In the genomic region with DNA sequence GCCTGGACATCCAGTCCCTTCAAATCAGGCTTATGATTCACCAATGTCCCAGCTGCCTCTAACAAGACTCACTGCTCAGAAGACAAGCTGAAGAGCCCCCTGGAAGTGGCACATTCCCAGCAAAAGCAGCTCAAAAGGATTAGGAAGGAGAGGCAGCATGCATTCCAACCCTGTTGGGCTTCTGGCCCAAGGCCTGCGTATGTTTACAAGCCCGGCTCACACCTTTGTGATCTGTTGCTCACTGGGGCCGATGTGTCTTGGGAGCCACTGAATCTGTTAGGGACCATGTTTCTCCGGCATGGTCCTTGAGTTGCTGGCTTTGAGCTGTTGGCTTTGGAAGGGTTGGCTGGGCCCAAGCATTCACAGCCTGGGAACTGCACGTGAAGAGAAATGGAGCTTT, we compare ENCODE assay signal across 22 cellular contexts.
DNase-seq lines count a peak whose midpoint lies in the region; ATAC-seq, FAIRE-seq and TF ChIP-seq lines count a peak whose summit lies in the region.
"Had no signal": no experiment of that assay in that cellular context is flagged by ENCODE, and none has a peak within 500 bp of the region (broad histone marks: within the 10 kb centered on the region; RNA-seq: fewer than 3 reads in every experiment).

No MANE protein-coding gene starts in this region.

- no peak overlapping the region for H4K91ac ChIP-seq in H1 (replicated peaks; ENCODE audit: insufficient read length, low read length)

- POLR2A ChIA-PET in H1 (lab: Charles Lee; ENCODE audit: partially characterized antibody): no interaction called here

- H2BK12ac ChIP-seq in H1 (ENCODE audit: low read depth, low read length): no peak overlapping the region

- no peak overlapping the region for H3K23ac ChIP-seq in H1 (ENCODE audit: insufficient read length)

- H3K36me3 Mint-ChIP-seq in neural progenitor cell: no peaks in the 10 kb centered on the region

- H3K36me3 ChIP-seq in H1 (ENCODE audit: control insufficient read depth in 2 of 4, insufficient read depth in 4 of 4, low read length in 3 of 4) (no peaks in the 10 kb centered on the region), neural progenitor cell (no peaks in the 10 kb centered on the region), suprapubic skin (no peaks in the 10 kb centered on the region)
- no peaks in the 10 kb centered on the region for H3K36me3 ChIP-seq in effector memory CD4-positive, alpha-beta T cell (ENCODE audit: control insufficient read depth, insufficient read depth, low read length)

- H2AFZ ChIP-seq in H1 (ENCODE audit: low read length) (peak overlapping the region; percentile 58; the same call in 1 of the 2 replicates), neural progenitor cell (replicated peaks) (peak overlapping the region; percentile 85)
- H2AFZ ChIP-seq: GM23248 had no signal

- ATAC-seq in left ventricle myocardium superior: no peak
- no peak for ATAC-seq in left cardiac atrium
- ATAC-seq: HCT116 had no signal

- TF ChIP-seq POLR2A in H1 (IDR thresholded peaks at IDR 0.05; ENCODE audit: control extremely low read depth in 1 of 2, low read depth in 2 of 2, low read length in 2 of 2) (no peak), suprapubic skin (IDR thresholded peaks at IDR 0.05) (no peak)

- no peak overlapping the region for H2BK120ac ChIP-seq in H1 (replicated peaks; ENCODE audit: low read depth, low read length)

- H3K4me3 ChIP-seq in H1 (ENCODE audit: extremely low read depth in 1 of 4, insufficient read depth in 2 of 4, low read depth in 3 of 4, low read length in 4 of 4) (no peak overlapping the region), neural progenitor cell (no peak overlapping the region), suprapubic skin (no peak overlapping the region)
- H3K4me3 ChIP-seq in effector memory CD4-positive, alpha-beta T cell (ENCODE audit: insufficient read depth, low read depth, low read length, poor library complexity, severe bottlenecking): no peak overlapping the region
- H3K4me3 ChIP-seq: GM23248 had no signal

- FAIRE-seq in H1 (lab: Jason Lieb, UNC): no peak
- FAIRE-seq: D721Med, GM12892, GM18507, H54 had no signal

- H2AK5ac ChIP-seq in H1 (ENCODE audit: low read depth, low read length): no peak overlapping the region

- 91% methylated on average over 5 of the region's 5 CpGs; no CpG with 5 or more reads in 1 of the 2 experiments for WGBS in H1 (ENCODE audit: extremely low coverage in 1 of 2, insufficient coverage in 1 of 2, insufficient read length in 1 of 2, insufficient replicate concordance in 2 of 2, low coverage in 1 of 2, low lambda C conversion rate in 2 of 2, missing lambda C conversion rate in 1 of 2), 2 experiments
- 64% methylated on average over 4 of the region's 5 CpGs for WGBS in suprapubic skin

- H3K9me3 Mint-ChIP-seq in neural progenitor cell: peaks cover 6% of the 10 kb centered on the region
- H3K9me3 Mint-ChIP-seq: CD4-positive, alpha-beta T cell had no signal

- no peaks in the 10 kb centered on the region for H3K27me3 ChIP-seq in H1 (replicated peaks in 1 of 4; ENCODE audit: control insufficient read depth in 3 of 4, extremely low read depth in 1 of 4, insufficient read depth in 3 of 4, low read length in 3 of 4)
- no peaks in the 10 kb centered on the region for H3K27me3 ChIP-seq in neural progenitor cell
- peaks cover 22% of the 10 kb centered on the region for H3K27me3 ChIP-seq in suprapubic skin
- no peaks in the 10 kb centered on the region for H3K27me3 ChIP-seq in effector memory CD4-positive, alpha-beta T cell (replicated peaks; ENCODE audit: control insufficient read depth, insufficient read depth, low read length, poor library complexity, severe bottlenecking)

- no peak overlapping the region for H3K4me2 ChIP-seq in H1 (ENCODE audit: insufficient read depth in 1 of 2, low read depth in 2 of 2, low read length in 2 of 2)
- H3K4me2 ChIP-seq in neural progenitor cell: peak overlapping the region; percentile 13

- H3K56ac ChIP-seq in H1 (replicated peaks; ENCODE audit: insufficient read length, low read depth, low read length): no peak overlapping the region

- no peak overlapping the region for H2BK5ac ChIP-seq in H1 (ENCODE audit: low read depth, low read length)

- peaks cover 54% of the 10 kb centered on the region for H3K4me1 Mint-ChIP-seq in neural progenitor cell

- H4K8ac ChIP-seq in H1 (ENCODE audit: extremely low read depth, insufficient read depth, low read length): no peak overlapping the region

- TF ChIP-seq CTCF in H1 (IDR thresholded peaks at IDR 0.05; ENCODE audit: control extremely low read depth in 1 of 3, insufficient read depth in 1 of 3, low read depth in 1 of 3, low read length in 3 of 3) (no peak), neural progenitor cell (IDR thresholded peaks at IDR 0.05) (no peak), suprapubic skin (IDR thresholded peaks at IDR 0.05) (no peak)

- H3K9ac ChIP-seq in H1 (replicated peaks in 1 of 4; ENCODE audit: extremely low read depth in 1 of 4, low read depth in 3 of 4, low read length in 3 of 4): no peak overlapping the region
- no peak overlapping the region for H3K9ac ChIP-seq in neural progenitor cell
- H3K9ac ChIP-seq: GM23248 had no signal

- TF ChIP-seq RAD21 in H1 (IDR thresholded peaks at IDR 0.05 in 1 of 2, conservative IDR thresholded peaks at IDR 0.05 in 1 of 2; ENCODE audit: low read depth in 2 of 2, low read length in 2 of 2): no peak

- H3K4me1 ChIP-seq in H1 (replicated peaks in 1 of 4; ENCODE audit: control insufficient read depth in 3 of 4, insufficient read depth in 4 of 4, low read length in 3 of 4): no peaks in the 10 kb centered on the region; a peak in 1 of 7 replicates
- H3K4me1 ChIP-seq in neural progenitor cell: peaks cover 11% of the 10 kb centered on the region
- H3K4me1 ChIP-seq in suprapubic skin: no peaks in the 10 kb centered on the region
- no peaks in the 10 kb centered on the region for H3K4me1 ChIP-seq in effector memory CD4-positive, alpha-beta T cell (ENCODE audit: control insufficient read depth, insufficient read depth, low read length, poor library complexity, severe bottlenecking)
- H3K4me1 ChIP-seq: Caco-2 had no signal

- H3K18ac ChIP-seq in H1 (ENCODE audit: extremely low read depth, low read length): no peak overlapping the region

- H3K79me1 ChIP-seq in H1 (ENCODE audit: low read depth, low read length): no peaks in the 10 kb centered on the region

- H4K5ac ChIP-seq in H1 (ENCODE audit: insufficient read length, low read depth, low read length): no peak overlapping the region

- H3K27ac ChIP-seq in H1 (ENCODE audit: low read depth, low read length) (no peak overlapping the region), neural progenitor cell (no peak overlapping the region), suprapubic skin (no peak overlapping the region)
- no peak overlapping the region for H3K27ac ChIP-seq in effector memory CD4-positive, alpha-beta T cell (ENCODE audit: insufficient read depth, low read length, poor library complexity, severe bottlenecking)
- H3K27ac ChIP-seq: C4-2B, GM23248, HL-60 had no signal

- H3K4me3 Mint-ChIP-seq in neural progenitor cell: no peak overlapping the region
- H3K4me3 Mint-ChIP-seq: B cell; CD4-positive, alpha-beta T cell; HFFc6 had no signal

- TF ChIP-seq EP300 in H1 (IDR thresholded peaks at IDR 0.05; ENCODE audit: borderline replicate concordance in 1 of 2, low read depth in 2 of 2, low read length in 2 of 2): no peak
- TF ChIP-seq EP300 in suprapubic skin (IDR thresholded peaks at IDR 0.05): no peak

- no peaks in the 10 kb centered on the region for H3K23me2 ChIP-seq in H1 (ENCODE audit: low read depth, low read length)

- peak overlapping the region; percentile 81 for H3K27ac Mint-ChIP-seq in neural progenitor cell
- H3K27ac Mint-ChIP-seq: CD4-positive, alpha-beta T cell; HFFc6 had no signal

- peaks cover 12% of the 10 kb centered on the region for H3K27me3 Mint-ChIP-seq in neural progenitor cell (ENCODE audit: insufficient read depth, low read depth)

- H4K20me1 ChIP-seq in H1 (replicated peaks in 1 of 2; ENCODE audit: control insufficient read depth in 1 of 2, insufficient read depth in 2 of 2, low read length in 2 of 2): no peaks in the 10 kb centered on the region
- no peaks in the 10 kb centered on the region for H4K20me1 ChIP-seq in neural progenitor cell (ENCODE audit: low read depth)

- H3K9me3 ChIP-seq in H1 (ENCODE audit: insufficient read depth in 2 of 2, low read depth in 1 of 2, low read length in 1 of 2) (no peaks in the 10 kb centered on the region), neural progenitor cell (ENCODE audit: low read depth) (no peaks in the 10 kb centered on the region), suprapubic skin (no peaks in the 10 kb centered on the region)
- H3K9me3 ChIP-seq in effector memory CD4-positive, alpha-beta T cell (ENCODE audit: control insufficient read depth, low read length): no peaks in the 10 kb centered on the region
- H3K9me3 ChIP-seq: Caco-2 had no signal

- no peak overlapping the region for H3K14ac ChIP-seq in H1 (ENCODE audit: insufficient read length)

- no peak overlapping the region; the same call in 1 of the 2 replicates for H2BK20ac ChIP-seq in H1 (ENCODE audit: low read length)

- peaks cover 4% of the 10 kb centered on the region for H3F3A ChIP-seq in neural progenitor cell (ENCODE audit: low read depth)

- CTCF ChIA-PET in H1 (lab: Charles Lee; ENCODE audit: partially characterized antibody): no interaction called here

- H3K79me2 ChIP-seq in H1 (ENCODE audit: control insufficient read depth in 1 of 2, insufficient read depth in 2 of 2, low read length in 2 of 2) (no peaks in the 10 kb centered on the region), neural progenitor cell (ENCODE audit: low read depth) (no peaks in the 10 kb centered on the region)

- DNase-seq in left ventricle myocardium superior (peak; percentile 2), left cardiac atrium (no peak), H1 (ENCODE audit: low read depth in 1 of 2, low spot score in 2 of 2) (no peak), neural progenitor cell (ENCODE audit: low spot score) (peak; percentile 62), suprapubic skin (ENCODE audit: low spot score in 2 of 2) (no peak), SKM-1 (lab: John Stamatoyannopoulos, UW; ENCODE audit: unreplicated experiment) (no peak)
- DNase-seq in stimulated activated CD4-positive, alpha-beta T cell treated with anti-CD3 and anti-CD28 coated beads, Interleukin-4, amount 100 ng/mL, for 4 hours: no peak
- DNase-seq in effector memory CD4-positive, alpha-beta T cell: no peak
- DNase-seq: 8988T; Caco-2; CD4-positive, alpha-beta T cell; GDM1; GM23248; HFFc6 had no signal

- H2BK15ac ChIP-seq in H1 (ENCODE audit: low read length): no peak overlapping the region

- H3K4ac ChIP-seq in H1 (replicated peaks; ENCODE audit: insufficient read length, low read depth, low read length): no peak overlapping the region

- intact Hi-C loops in left ventricle myocardium superior (cut with micrococcal nuclease) (no loop called here), left cardiac atrium (cut with DNase I) (no loop called here)

TF ChIP-seq in H1, 55 proteins besides CTCF, POLR2A, EP300 and RAD21 (continues in another document):
- no peak for TF ChIP-seq POLR2AphosphoS5 (IDR thresholded peaks at IDR 0.05; ENCODE audit: low read depth, low read length)
- no peak for TF ChIP-seq SIRT6 (IDR thresholded peaks at IDR 0.05; ENCODE audit: low read length)
- TF ChIP-seq HDAC6 (IDR thresholded peaks at IDR 0.05; ENCODE audit: low read depth, low read length): no peak
- TF ChIP-seq JUND (IDR thresholded peaks at IDR 0.05; ENCODE audit: low read length): no peak
- TF ChIP-seq PHF8 (conservative IDR thresholded peaks at IDR 0.05; ENCODE audit: low read depth, low read length): no peak

Comparison
In these comparisons a context has a peak if more than half of its experiments do, and no peak if none do; other contexts are left out.
1. DNase-seq: peak in left ventricle myocardium superior (single experiment) and neural progenitor cell (single experiment); none in left cardiac atrium (single experiment), H1 (0 of 2), suprapubic skin (0 of 2), stimulated activated CD4-positive, alpha-beta T cell treated with anti-CD3 and anti-CD28 coated beads, Interleukin-4, amount 100 ng/mL, for 4 hours (0 of 2), effector memory CD4-positive, alpha-beta T cell (0 of 3) and SKM-1 (single experiment).